Comparison of ENCODE assay signal across 2 cellular contexts in genomic region chr22:19910180-19910744, GRCh38.
TF ChIP-seq lines count a peak whose summit lies in the region.

No MANE protein-coding gene starts in this region.

TF ChIP-seq in HEK293, 187 proteins besides CTCF, POLR2A, EP300 and RAD21:
- TF ChIP-seq GLIS2 (tag by site-specific recombination; IDR thresholded peaks at IDR 0.05), result peak; percentile 14; the same call in 1 of the 2 replicates
- TF ChIP-seq GLIS1 (tag by site-specific recombination; IDR thresholded peaks at IDR 0.05), result peak; percentile 95
- no peak for TF ChIP-seq ZNF768 (tag by site-specific recombination; IDR thresholded peaks at IDR 0.05)
- no peak for TF ChIP-seq ZNF707 (tag by site-specific recombination; IDR thresholded peaks at IDR 0.05)
- no peak for TF ChIP-seq ZNF133 (tag by site-specific recombination; IDR thresholded peaks at IDR 0.05)

TF ChIP-seq in GM12878, 131 proteins besides CTCF, POLR2A, EP300 and RAD21:
- TF ChIP-seq RB1 (IDR thresholded peaks at IDR 0.05; ENCODE audit: borderline replicate concordance) (0 out of 2 replicates have a peak, but pooled peaks have one; percentile 21), PML (IDR thresholded peaks at IDR 0.05; ENCODE audit: low read length) (no peak), TCF12 (IDR thresholded peaks at IDR 0.05; ENCODE audit: low read depth, low read length) (no peak), TBL1XR1 (IDR thresholded peaks at IDR 0.05; ENCODE audit: low read depth, low read length) (no peak)
- TF ChIP-seq, protein P1, sequence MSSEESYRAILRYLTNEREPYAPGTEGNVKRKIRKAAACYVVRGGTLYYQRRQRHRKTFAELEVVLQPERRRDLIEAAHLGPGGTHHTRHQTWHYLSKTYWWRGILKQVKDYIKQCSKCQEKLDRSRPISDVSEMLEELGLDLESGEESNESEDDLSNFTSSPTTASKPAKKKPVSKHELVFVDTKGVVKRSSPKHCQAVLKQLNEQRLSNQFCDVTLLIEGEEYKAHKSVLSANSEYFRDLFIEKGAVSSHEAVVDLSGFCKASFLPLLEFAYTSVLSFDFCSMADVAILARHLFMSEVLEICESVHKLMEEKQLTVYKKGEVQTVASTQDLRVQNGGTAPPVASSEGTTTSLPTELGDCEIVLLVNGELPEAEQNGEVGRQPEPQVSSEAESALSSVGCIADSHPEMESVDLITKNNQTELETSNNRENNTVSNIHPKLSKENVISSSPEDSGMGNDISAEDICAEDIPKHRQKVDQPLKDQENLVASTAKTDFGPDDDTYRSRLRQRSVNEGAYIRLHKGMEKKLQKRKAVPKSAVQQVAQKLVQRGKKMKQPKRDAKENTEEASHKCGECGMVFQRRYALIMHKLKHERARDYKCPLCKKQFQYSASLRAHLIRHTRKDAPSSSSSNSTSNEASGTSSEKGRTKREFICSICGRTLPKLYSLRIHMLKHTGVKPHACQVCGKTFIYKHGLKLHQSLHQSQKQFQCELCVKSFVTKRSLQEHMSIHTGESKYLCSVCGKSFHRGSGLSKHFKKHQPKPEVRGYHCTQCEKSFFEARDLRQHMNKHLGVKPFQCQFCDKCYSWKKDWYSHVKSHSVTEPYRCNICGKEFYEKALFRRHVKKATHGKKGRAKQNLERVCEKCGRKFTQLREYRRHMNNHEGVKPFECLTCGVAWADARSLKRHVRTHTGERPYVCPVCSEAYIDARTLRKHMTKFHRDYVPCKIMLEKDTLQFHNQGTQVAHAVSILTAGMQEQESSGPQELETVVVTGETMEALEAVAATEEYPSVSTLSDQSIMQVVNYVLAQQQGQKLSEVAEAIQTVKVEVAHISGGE (CRISPR knock-in tag; IDR thresholded peaks at IDR 0.05), result no peak
TF ChIP-seq in GM12878: peak in this region for 1.
